8 cellular contexts compared by ENCODE assay signal in genomic region chr3:16300881-16301359, GRCh38. TPM values are rescaled to one million over a fixed set of nuclear protein-coding genes. Genes with fewer than 3 reads are reported as not detected.
DNase-seq lines count a peak whose midpoint lies in the region; ATAC-seq, FAIRE-seq and TF ChIP-seq lines count a peak whose summit lies in the region.

No MANE protein-coding gene starts in this region.

- H3K9me3 ChIP-seq in HUES64 (ENCODE audit: insufficient read depth, low read depth, low read length) (peaks cover 7% of the 10 kb centered on the region; the same call in 1 of the 2 replicates), K562 (replicated peaks; ENCODE audit: control insufficient read depth, insufficient read depth, low read depth, low read length) (no peaks in the 10 kb centered on the region), aorta (ENCODE audit: control insufficient read depth, low read length) (no peaks in the 10 kb centered on the region), breast epithelium (no peaks in the 10 kb centered on the region)

- no peak overlapping the region for H2AFZ ChIP-seq in K562 (ENCODE audit: low read depth, low read length)

- in situ Hi-C loops in K562 (cut with MboI), result no loop called here

- TF ChIP-seq CTCF in K562 (IDR thresholded peaks at IDR 0.05 in 2 of 3, conservative IDR thresholded peaks at IDR 0.05 in 1 of 3; ENCODE audit: insufficient read depth in 2 of 3, low read depth in 1 of 3, low read length in 3 of 3), result no peak
- TF ChIP-seq CTCF in breast epithelium (IDR thresholded peaks at IDR 0.05), result no peak

- H3K9ac ChIP-seq in HUES64 (ENCODE audit: low read depth, low read length) (no peak overlapping the region), K562 (ENCODE audit: insufficient read depth in 1 of 2, low read depth in 2 of 2, low read length in 2 of 2) (no peak overlapping the region)

- POLR2A ChIA-PET in K562 (lab: Yijun Ruan, JAX), result interaction anchor here (1.1 to 1.3 kb wide), 2 partner anchors 10 to 12 kb away, joined by 3 to 4 read pairs; no protein-coding TSS in a partner anchor

- H3K4me2 ChIP-seq in K562 (ENCODE audit: insufficient read depth, low read length), result no peak overlapping the region

- H3K36me3 ChIP-seq in HUES64 (ENCODE audit: insufficient read depth, low read length) (peaks cover 49% of the 10 kb centered on the region), K562 (ENCODE audit: control insufficient read depth, insufficient read depth, low read length) (peaks cover 91% of the 10 kb centered on the region), aorta (ENCODE audit: control insufficient read depth in 1 of 2, insufficient read depth in 2 of 2, low read length in 1 of 2) (no peaks in the 10 kb centered on the region), breast epithelium (no peaks in the 10 kb centered on the region)

- 91% methylated on average over 2 of the region's 2 CpGs for WGBS in HUES64
- 87% methylated on average over 2 of the region's 2 CpGs for WGBS in K562 (ENCODE audit: insufficient coverage, low coverage, missing lambda C conversion rate)
- WGBS in aorta, 2 donors, result 93 to 95% methylated on average over 2 of the region's 2 CpGs

- ATAC-seq in K562, result no peak
- ATAC-seq in aorta (ENCODE audit: low FRiP score), result peak; percentile 29
- no peak for ATAC-seq in HG03045 (IDR thresholded peaks at IDR 0.05; ENCODE audit: unreplicated experiment)

- peaks cover 15% of the 10 kb centered on the region for H4K20me1 ChIP-seq in K562 (replicated peaks; ENCODE audit: control insufficient read depth, insufficient read depth, low read length)

- no peak for TF ChIP-seq EP300 in K562 (IDR thresholded peaks at IDR 0.05; ENCODE audit: low read length)

- H3K79me2 ChIP-seq in K562 (ENCODE audit: control insufficient read depth, insufficient read depth, low read length), result peaks cover 8% of the 10 kb centered on the region; the same call in 1 of the 3 replicates

- intact Hi-C loops in K562 (cut with micrococcal nuclease) (no loop called here), aorta (cut with DNase I) (no loop called here), breast epithelium (cut with DNase I; ENCODE audit: low total_unique reads) (no loop called here)

- BruUV-seq in K562 (replicated peaks; lab: Mats Ljungman, UMichigan), result no TSS peak

- H3K4me1 ChIP-seq in HUES64 (ENCODE audit: insufficient read depth, low read length) (peaks cover 43% of the 10 kb centered on the region), K562 (replicated peaks in 1 of 2; ENCODE audit: control insufficient read depth in 2 of 2, insufficient read depth in 2 of 2, low read length in 2 of 2) (peaks cover 11 to 48% of the 10 kb centered on the region in 2 experiments), aorta (ENCODE audit: control insufficient read depth in 1 of 2, insufficient read depth in 2 of 2, low read length in 2 of 2) (no peaks in the 10 kb centered on the region), breast epithelium (no peaks in the 10 kb centered on the region)

- peaks cover 4% of the 10 kb centered on the region for H3K9me1 ChIP-seq in K562 (ENCODE audit: control insufficient read depth, insufficient read depth, low read length)

- no peak for FAIRE-seq in K562 (lab: Jason Lieb, UNC)

- TF ChIP-seq POLR2A in K562 (conservative IDR thresholded peaks at IDR 0.05) (no peak), breast epithelium (IDR thresholded peaks at IDR 0.05) (no peak)

- CTCF ChIA-PET in K562 (lab: Yijun Ruan, JAX; ENCODE audit: low intra/inter-chr PET ratio), result no interaction called here

- H3K27ac ChIP-seq in HUES64 (ENCODE audit: low read depth, low read length), result peak overlapping the region; percentile 88; the same call in 1 of the 2 replicates
- no peak overlapping the region; the same call in 2 of the 3 replicates for H3K27ac ChIP-seq in K562 (ENCODE audit: extremely low read depth, low read depth, low read length)
- no peak overlapping the region for H3K27ac ChIP-seq in aorta (ENCODE audit: low read depth in 1 of 2, low read length in 2 of 2)
- H3K27ac ChIP-seq in breast epithelium, result no peak overlapping the region

- peak; percentile 24 for DNase-seq in stimulated activated CD4-positive, alpha-beta T cell treated with anti-CD3 and anti-CD28 coated beads, Interleukin-2, amount 100 ng/mL, for 4 hours (ENCODE audit: low read depth)
- DNase-seq in stimulated activated CD4-positive, alpha-beta T cell treated with anti-CD3 and anti-CD28 coated beads, Interleukin-2, amount 100 ng/mL, for 48 hours, result no peak
- DNase-seq in K562 (ENCODE audit: extremely low read depth in 1 of 4, low spot score in 3 of 4) (no peak), aorta (no peak), NCI-H1092 (lab: John Stamatoyannopoulos, UW) (no peak), breast epithelium (ENCODE audit: low spot score in 2 of 2) (no peak)

- H3K4me3 ChIP-seq in HUES64 (ENCODE audit: low read length) (no peak overlapping the region), K562 (no peak overlapping the region), aorta (ENCODE audit: low read length in 2 of 2) (no peak overlapping the region), breast epithelium (no peak overlapping the region)

- no peak for TF ChIP-seq RAD21 in K562 (CRISPR knock-in tag; conservative IDR thresholded peaks at IDR 0.05 in 1 of 2, IDR thresholded peaks at IDR 0.05 in 1 of 2)

- H3K27me3 ChIP-seq in HUES64 (ENCODE audit: insufficient read depth, low read length), result no peaks in the 10 kb centered on the region
- no peaks in the 10 kb centered on the region for H3K27me3 ChIP-seq in K562 (ENCODE audit: control insufficient read depth in 2 of 2, insufficient read depth in 2 of 2, low read length in 2 of 2)
- H3K27me3 ChIP-seq in aorta (ENCODE audit: control insufficient read depth in 1 of 2, insufficient read depth in 2 of 2, low read length in 1 of 2), result no peaks in the 10 kb centered on the region
- H3K27me3 ChIP-seq in breast epithelium, result no peaks in the 10 kb centered on the region

TF ChIP-seq in K562, 482 proteins besides CTCF, POLR2A, EP300 and RAD21:
- TF ChIP-seq HMGN3 (IDR thresholded peaks at IDR 0.05; ENCODE audit: borderline replicate concordance, extremely low read depth, insufficient read length, low read depth, low read length) (no peak), GABPA (tag; conservative IDR thresholded peaks at IDR 0.05; ENCODE audit: low read depth) (0 out of 2 replicates have a peak, but pooled peaks have one; percentile 15)

RNA-seq across cellular contexts. Expression of gene OXNAD1, which starts 35.9 kb away (rescaled TPM):
- 13.8 TPM for polyA plus RNA-seq in HUES64 (2013, experiment 1 of 2)
- polyA plus RNA-seq in HUES64 (2013, experiment 2 of 2), result 15.4 TPM
- 95.1 and 114 TPM in 2 replicates for total RNA-seq in K562 (2011; cell fraction: chromatin; rRNA removed; ENCODE audit: low replicate concordance)
- total RNA-seq in K562 (2011; cell fraction: nucleolus; rRNA removed), result 55.7 and 63.8 TPM in 2 replicates
- total RNA-seq in K562 (2011; cell fraction: nucleoplasm; rRNA removed), result 70.1 and 91.8 TPM in 2 replicates
- total RNA-seq in K562 (2014; rRNA removed), result 41.2 and 41.6 TPM in 2 replicates
- 43.6 and 49.4 TPM in 2 replicates for total RNA-seq in K562 (2014; rRNA removed; fragmentation: Illumina TruSeq; extraction: Trizol)
- 37.7 and 41.1 TPM in 2 replicates for total RNA-seq in K562 (2015; rRNA removed; fragmentation: Illumina TruSeq; extraction: Trizol)
- 38.9 and 40.9 TPM in 2 replicates for total RNA-seq in K562 (2021)
- 35.5 and 44.4 TPM in 2 replicates for polyA plus RNA-seq in K562 (2011; rRNA removed)
- 19.0 and 27.9 TPM in 2 replicates for polyA plus RNA-seq in K562 (2011; cell fraction: cytosol; rRNA removed)
- polyA plus RNA-seq in K562 (2011; cell fraction: nucleus; rRNA removed), result 38.4 and 44.0 TPM in 2 replicates
- polyA plus RNA-seq in K562 (2012), result 25.3 and 33.7 TPM in 2 replicates
- 42.9 and 44.1 TPM in 2 replicates for polyA plus RNA-seq in K562 (2014; fragmentation: Illumina TruSeq; extraction: Trizol)
- polyA plus RNA-seq in K562 (2014; fragmentation: Nextera tagmentation; extraction: Ambion mirVana), result 10 to 100 TPM; 12.8 to 14.5 TPM
- 33.0 and 38.2 TPM in 2 replicates for polyA plus RNA-seq in K562 (2014; rRNA removed)
- 63.7 and 64.9 TPM in 2 replicates for polyA minus RNA-seq in K562 (2011; rRNA and poly(A)+ RNA removed)
- 19.3 and 23.3 TPM in 2 replicates for polyA minus RNA-seq in K562 (2011; cell fraction: cytosol; rRNA and poly(A)+ RNA removed)
- polyA minus RNA-seq in K562 (2011; cell fraction: nucleus; rRNA and poly(A)+ RNA removed), result 54.3 and 94.4 TPM in 2 replicates
- 10 to 100 TPM in 1 of 2 donors, 1 to 10 TPM in 1; 7.4 to 10.3 TPM for total RNA-seq in aorta
- 1 to 10 TPM; 2.4 to 3.8 TPM for polyA plus RNA-seq in aorta
- total RNA-seq in breast epithelium, result 10 to 100 TPM; 13.1 to 22.8 (median 15.7) TPM

RNA-seq across cellular contexts. Expression of gene DPH3, which starts 36.2 kb away (rescaled TPM):
- polyA plus RNA-seq in HUES64 (2013, experiment 1 of 2), result 29.6 TPM
- polyA plus RNA-seq in HUES64 (2013, experiment 2 of 2), result 28.6 TPM
- total RNA-seq in K562 (2011; cell fraction: chromatin; rRNA removed; ENCODE audit: low replicate concordance), result 3.7 and 8.1 TPM in 2 replicates
- total RNA-seq in K562 (2011; cell fraction: nucleolus; rRNA removed), result 3.0 and 3.2 TPM in 2 replicates
- total RNA-seq in K562 (2011; cell fraction: nucleoplasm; rRNA removed), result 6.1 and 11.6 TPM in 2 replicates
- total RNA-seq in K562 (2014; rRNA removed), result 15.9 and 16.0 TPM in 2 replicates
- total RNA-seq in K562 (2014; rRNA removed; fragmentation: Illumina TruSeq; extraction: Trizol), result 32.8 and 34.2 TPM in 2 replicates
- 26.9 and 30.3 TPM in 2 replicates for total RNA-seq in K562 (2015; rRNA removed; fragmentation: Illumina TruSeq; extraction: Trizol)
- total RNA-seq in K562 (2021), result 44.0 and 46.0 TPM in 2 replicates
- polyA plus RNA-seq in K562 (2011; rRNA removed), result 48.3 and 62.7 TPM in 2 replicates
- 8.6 and 12.8 TPM in 2 replicates for polyA plus RNA-seq in K562 (2011; cell fraction: cytosol; rRNA removed)
- 5.3 and 11.8 TPM in 2 replicates for polyA plus RNA-seq in K562 (2011; cell fraction: nucleus; rRNA removed)
- polyA plus RNA-seq in K562 (2012), result 26.1 and 35.0 TPM in 2 replicates
- polyA plus RNA-seq in K562 (2014; fragmentation: Illumina TruSeq; extraction: Trizol), result 36.6 and 38.7 TPM in 2 replicates
- 100 to 1,000 TPM; 131 TPM for polyA plus RNA-seq in K562 (2014; fragmentation: Nextera tagmentation; extraction: Ambion mirVana)
- polyA plus RNA-seq in K562 (2014; rRNA removed), result 27.2 and 28.3 TPM in 2 replicates
- polyA minus RNA-seq in K562 (2011; rRNA and poly(A)+ RNA removed), result 24.8 and 26.0 TPM in 2 replicates
- 11.1 and 12.0 TPM in 2 replicates for polyA minus RNA-seq in K562 (2011; cell fraction: cytosol; rRNA and poly(A)+ RNA removed)
- 5.1 and 9.1 TPM in 2 replicates for polyA minus RNA-seq in K562 (2011; cell fraction: nucleus; rRNA and poly(A)+ RNA removed)
- 10 to 100 TPM; 19.7 to 31.0 TPM for total RNA-seq in aorta
- 10 to 100 TPM; 14.0 to 49.6 TPM for polyA plus RNA-seq in aorta
- total RNA-seq in breast epithelium, result 10 to 100 TPM; 17.7 to 33.6 (median 21.0) TPM
